ENCODE assay signal across 1 cellular context in genomic region chr7:116499168-116500070, GRCh38.
TF ChIP-seq lines count a peak whose summit lies in the region.

TSS of gene CAV2 (plus strand) at chr7:116499738. CDS start at chr7:116499782, 44 bp downstream.

TF ChIP-seq in HEK293, 187 proteins besides CTCF, POLR2A, EP300 and RAD21 (continued from another document and continues in another):
- TF ChIP-seq TSHZ1 (tag by site-specific recombination; IDR thresholded peaks at IDR 0.05; ENCODE audit: borderline replicate concordance) (no peak), ZNF2 (tag by site-specific recombination; IDR thresholded peaks at IDR 0.05) (no peak), ZNF530 (tag by site-specific recombination; IDR thresholded peaks at IDR 0.05; ENCODE audit: low read depth) (no peak), YY1 (tag by site-specific recombination; IDR thresholded peaks at IDR 0.05) (peak; percentile 39; the same call in 1 of the 2 replicates), ZNF302 (tag by site-specific recombination; IDR thresholded peaks at IDR 0.05; ENCODE audit: low read depth) (no peak), ZNF792 (tag by site-specific recombination; IDR thresholded peaks at IDR 0.05) (no peak), FEZF1 (tag by site-specific recombination; IDR thresholded peaks at IDR 0.05) (no peak), ZNF549 (tag by site-specific recombination; IDR thresholded peaks at IDR 0.05) (no peak), KLF17 (tag by site-specific recombination; IDR thresholded peaks at IDR 0.05) (peak; percentile 38; the same call in 1 of the 2 replicates), ZBTB6 (tag by site-specific recombination; IDR thresholded peaks at IDR 0.05) (peak; percentile 26; the same call in 1 of the 2 replicates), ZNF121 (tag by site-specific recombination; IDR thresholded peaks at IDR 0.05) (no peak), GLIS1 (tag by site-specific recombination; IDR thresholded peaks at IDR 0.05) (peak; percentile 79), ZNF391 (tag by site-specific recombination; IDR thresholded peaks at IDR 0.05; ENCODE audit: borderline replicate concordance, low read depth) (no peak), MEIS1 (CRISPR knock-in tag; IDR thresholded peaks at IDR 0.05; ENCODE audit: borderline replicate concordance) (no peak), BCL6B (tag by site-specific recombination; IDR thresholded peaks at IDR 0.05) (no peak), ZBTB21 (tag by site-specific recombination; IDR thresholded peaks at IDR 0.05) (no peak), ZNF37A (tag by site-specific recombination; IDR thresholded peaks at IDR 0.05) (no peak), ZNF555 (tag by site-specific recombination; conservative IDR thresholded peaks at IDR 0.05) (no peak), ZNF350 (tag by site-specific recombination; IDR thresholded peaks at IDR 0.05) (no peak), ZNF10 (tag by site-specific recombination; IDR thresholded peaks at IDR 0.05) (no peak), ZNF571 (tag by site-specific recombination; IDR thresholded peaks at IDR 0.05) (no peak), ZBTB1 (tag by site-specific recombination; IDR thresholded peaks at IDR 0.05) (no peak), ZNF585B (tag by site-specific recombination; IDR thresholded peaks at IDR 0.05) (no peak), BCL11B (tag by site-specific recombination; IDR thresholded peaks at IDR 0.05; ENCODE audit: low read depth) (no peak), ZNF211 (tag by site-specific recombination; IDR thresholded peaks at IDR 0.05; ENCODE audit: low read depth) (no peak), GLI2 (tag by site-specific recombination; IDR thresholded peaks at IDR 0.05; ENCODE audit: borderline replicate concordance, low read depth) (no peak), SP7 (tag by site-specific recombination; IDR thresholded peaks at IDR 0.05) (no peak; the same call in 1 of the 2 replicates), ZNF830 (tag by site-specific recombination; IDR thresholded peaks at IDR 0.05; ENCODE audit: low read depth) (no peak), ZNF324 (tag by site-specific recombination; IDR thresholded peaks at IDR 0.05) (0 out of 2 replicates have a peak, but pooled peaks have one; percentile 44), ZNF132 (tag by site-specific recombination; IDR thresholded peaks at IDR 0.05; ENCODE audit: borderline replicate concordance) (no peak), ZEB2 (tag by site-specific recombination; IDR thresholded peaks at IDR 0.05) (peak; percentile 35), ZIC2 (tag by site-specific recombination; IDR thresholded peaks at IDR 0.05) (peak; percentile 97), KLF10 (tag by site-specific recombination; IDR thresholded peaks at IDR 0.05) (no peak; the same call in 1 of the 2 replicates), ZNF16 (tag by site-specific recombination; IDR thresholded peaks at IDR 0.05; ENCODE audit: low read depth) (no peak), ZNF433 (tag by site-specific recombination; IDR thresholded peaks at IDR 0.05; ENCODE audit: low read depth) (no peak), ZNF645 (tag by site-specific recombination; IDR thresholded peaks at IDR 0.05) (no peak), ZNF394 (tag by site-specific recombination; IDR thresholded peaks at IDR 0.05; ENCODE audit: borderline replicate concordance) (no peak), ZNF629 (tag by site-specific recombination; IDR thresholded peaks at IDR 0.05) (no peak), ZNF670 (tag by site-specific recombination; IDR thresholded peaks at IDR 0.05; ENCODE audit: low read depth) (no peak), GLIS2 (tag by site-specific recombination; IDR thresholded peaks at IDR 0.05) (peak; percentile 81), ZNF561 (tag by site-specific recombination; IDR thresholded peaks at IDR 0.05; ENCODE audit: borderline replicate concordance) (no peak), ZNF473 (tag by site-specific recombination; IDR thresholded peaks at IDR 0.05) (no peak), ZNF133 (tag by site-specific recombination; IDR thresholded peaks at IDR 0.05) (no peak), ZNF157 (tag by site-specific recombination; IDR thresholded peaks at IDR 0.05) (no peak), ZNF488 (tag by site-specific recombination; IDR thresholded peaks at IDR 0.05) (no peak), ZXDB (tag by site-specific recombination; IDR thresholded peaks at IDR 0.05) (0 out of 2 replicates have a peak, but pooled peaks have one; percentile 15), ZNF148 (tag by site-specific recombination; IDR thresholded peaks at IDR 0.05; ENCODE audit: borderline replicate concordance) (no peak), ZNF501 (tag by site-specific recombination; IDR thresholded peaks at IDR 0.05) (no peak; the same call in none of the 2 replicates), ZNF76 (tag by site-specific recombination; IDR thresholded peaks at IDR 0.05; ENCODE audit: borderline replicate concordance, low read depth) (peak; percentile 31; the same call in 1 of the 2 replicates), ZNF221 (tag by site-specific recombination; IDR thresholded peaks at IDR 0.05; ENCODE audit: borderline replicate concordance) (no peak), ZNF514 (tag by site-specific recombination; IDR thresholded peaks at IDR 0.05) (no peak), SP3 (tag by site-specific recombination; IDR thresholded peaks at IDR 0.05) (peak; percentile 64), ZNF518A (tag by site-specific recombination; conservative IDR thresholded peaks at IDR 0.05; ENCODE audit: low read depth) (no peak)
